ENCODE assay signal across 34 cellular contexts in the genomic region with DNA sequence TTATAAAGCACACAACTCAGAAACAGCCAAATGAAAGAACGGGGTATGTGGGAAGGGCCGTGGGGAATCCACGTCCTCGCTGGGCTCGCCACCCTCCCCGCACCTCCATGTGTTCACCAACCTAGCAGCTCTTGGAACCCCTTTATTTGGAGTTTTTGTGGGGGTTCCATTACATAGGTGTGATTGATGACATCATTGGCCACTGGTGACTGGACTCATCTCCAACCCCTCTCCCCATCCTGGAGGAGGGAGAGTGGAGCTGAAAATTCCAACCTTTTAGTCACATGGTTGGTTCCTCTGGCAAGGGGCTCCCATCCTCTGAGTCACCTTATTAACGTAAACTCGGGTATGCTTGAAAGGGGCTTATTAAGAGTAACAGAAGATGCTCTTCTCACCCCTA.
"Had no signal": no experiment of that assay in that cellular context is flagged by ENCODE, and none has a peak within 500 bp of the region (broad histone marks: within the 10 kb centered on the region; RNA-seq: fewer than 3 reads in every experiment).

No MANE protein-coding gene starts in this region.

- H3K36me3 ChIP-seq: MG63 had no signal

- H3K4me2 ChIP-seq: KMS-11 had no signal

- H3K27ac ChIP-seq: KMS-11 had no signal

- H3K4me3 ChIP-seq: MG63 had no signal

- H3K9ac ChIP-seq: KMS-11 had no signal

- DNase-seq: Karpas-422, Kasumi-1, MG63, MM.1S, MV-4-11, NCI-H1048, NCI-H1092, NCI-H1092 treated with DMSO at 0.1 percent for 48 hours, NCI-H1105, NCI-H1105 treated with DMSO at 0.1 percent for 48 hours, NCI-H1417, NCI-H1417 treated with DMSO at 0.1 percent for 48 hours, NCI-H1436, NCI-H1436 treated with DMSO at 0.1 percent for 48 hours, NCI-H146, NCI-H1694, NCI-H1694 treated with DMSO at 0.1 percent for 48 hours, NCI-H187, NCI-H187 treated with DMSO at 0.1 percent for 48 hours, NCI-H1930, NCI-H2029, NCI-H2029 treated with DMSO at 0.1 percent for 48 hours, NCI-H2081, NCI-H2081 treated with DMSO at 0.1 percent for 48 hours, NCI-H2107, NCI-H2171, NCI-H2171 treated with DMSO at 0.1 percent for 48 hours, NCI-H2227 treated with DMSO at 0.1 percent for 48 hours, NCI-H226, NCI-H345, NCI-H446, NCI-H446 treated with DMSO at 0.1 percent for 48 hours, NCI-H510A had no signal

- H3K9me3 ChIP-seq: MG63 had no signal

- H3K27me3 ChIP-seq: MG63 had no signal
